ENCODE assay signal across 1 cellular context in the genomic region with DNA sequence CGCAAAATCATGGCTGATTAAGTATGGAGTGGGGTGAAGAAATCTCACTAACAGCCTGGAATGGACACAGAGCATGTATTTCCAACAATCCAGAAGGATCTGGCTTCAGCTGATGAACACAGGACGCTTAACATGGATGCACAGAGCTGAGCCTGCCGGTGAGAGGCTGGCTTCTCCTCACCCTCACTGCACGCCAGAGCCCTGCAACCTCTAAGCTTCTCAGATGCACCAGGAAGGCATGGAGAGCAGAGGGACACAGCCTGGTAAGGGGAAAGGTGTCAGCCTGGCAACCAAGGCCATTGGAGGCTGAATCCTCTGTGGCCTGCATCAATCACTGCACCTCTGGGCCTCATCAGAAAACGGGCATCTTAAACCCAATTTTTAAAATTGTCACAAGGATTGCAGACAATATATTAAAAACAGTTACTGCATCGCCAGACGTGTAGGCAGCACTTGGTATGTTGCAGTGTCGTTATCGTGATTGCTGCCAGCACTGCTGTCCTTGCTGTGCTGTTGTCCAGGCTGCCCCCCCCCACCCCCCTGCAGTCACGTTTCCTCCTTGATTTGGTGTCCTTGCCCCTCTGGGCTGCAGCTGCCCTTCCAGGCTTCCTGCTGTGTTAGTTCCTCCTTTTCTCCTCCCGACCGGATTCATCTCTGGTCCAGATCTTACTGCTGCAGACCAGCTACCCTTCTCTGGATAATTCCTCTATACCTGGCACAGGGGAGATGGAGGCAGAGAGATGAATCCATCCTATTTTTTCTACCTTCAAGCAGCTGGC.
TF ChIP-seq lines count a peak whose summit lies in the region.

No MANE protein-coding gene starts in this region.

TF ChIP-seq in GM23338, 12 proteins besides CTCF, POLR2A, EP300 and RAD21 (continued from another document):
- TF ChIP-seq, protein P1, sequence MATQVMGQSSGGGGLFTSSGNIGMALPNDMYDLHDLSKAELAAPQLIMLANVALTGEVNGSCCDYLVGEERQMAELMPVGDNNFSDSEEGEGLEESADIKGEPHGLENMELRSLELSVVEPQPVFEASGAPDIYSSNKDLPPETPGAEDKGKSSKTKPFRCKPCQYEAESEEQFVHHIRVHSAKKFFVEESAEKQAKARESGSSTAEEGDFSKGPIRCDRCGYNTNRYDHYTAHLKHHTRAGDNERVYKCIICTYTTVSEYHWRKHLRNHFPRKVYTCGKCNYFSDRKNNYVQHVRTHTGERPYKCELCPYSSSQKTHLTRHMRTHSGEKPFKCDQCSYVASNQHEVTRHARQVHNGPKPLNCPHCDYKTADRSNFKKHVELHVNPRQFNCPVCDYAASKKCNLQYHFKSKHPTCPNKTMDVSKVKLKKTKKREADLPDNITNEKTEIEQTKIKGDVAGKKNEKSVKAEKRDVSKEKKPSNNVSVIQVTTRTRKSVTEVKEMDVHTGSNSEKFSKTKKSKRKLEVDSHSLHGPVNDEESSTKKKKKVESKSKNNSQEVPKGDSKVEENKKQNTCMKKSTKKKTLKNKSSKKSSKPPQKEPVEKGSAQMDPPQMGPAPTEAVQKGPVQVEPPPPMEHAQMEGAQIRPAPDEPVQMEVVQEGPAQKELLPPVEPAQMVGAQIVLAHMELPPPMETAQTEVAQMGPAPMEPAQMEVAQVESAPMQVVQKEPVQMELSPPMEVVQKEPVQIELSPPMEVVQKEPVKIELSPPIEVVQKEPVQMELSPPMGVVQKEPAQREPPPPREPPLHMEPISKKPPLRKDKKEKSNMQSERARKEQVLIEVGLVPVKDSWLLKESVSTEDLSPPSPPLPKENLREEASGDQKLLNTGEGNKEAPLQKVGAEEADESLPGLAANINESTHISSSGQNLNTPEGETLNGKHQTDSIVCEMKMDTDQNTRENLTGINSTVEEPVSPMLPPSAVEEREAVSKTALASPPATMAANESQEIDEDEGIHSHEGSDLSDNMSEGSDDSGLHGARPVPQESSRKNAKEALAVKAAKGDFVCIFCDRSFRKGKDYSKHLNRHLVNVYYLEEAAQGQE (IDR thresholded peaks at IDR 0.05; ENCODE audit: unreplicated experiment) = no peak
- TF ChIP-seq CREB1 (CRISPR knock-in tag; IDR thresholded peaks at IDR 0.05; ENCODE audit: low read depth) (no peak), ZNF331 (CRISPR knock-in tag; IDR thresholded peaks at IDR 0.05; ENCODE audit: low read depth) (no peak), NANOG (IDR thresholded peaks at IDR 0.05; ENCODE audit: borderline replicate concordance) (no peak), ZNF114 (CRISPR knock-in tag; IDR thresholded peaks at IDR 0.05) (no peak)
- TF ChIP-seq, protein P2, sequence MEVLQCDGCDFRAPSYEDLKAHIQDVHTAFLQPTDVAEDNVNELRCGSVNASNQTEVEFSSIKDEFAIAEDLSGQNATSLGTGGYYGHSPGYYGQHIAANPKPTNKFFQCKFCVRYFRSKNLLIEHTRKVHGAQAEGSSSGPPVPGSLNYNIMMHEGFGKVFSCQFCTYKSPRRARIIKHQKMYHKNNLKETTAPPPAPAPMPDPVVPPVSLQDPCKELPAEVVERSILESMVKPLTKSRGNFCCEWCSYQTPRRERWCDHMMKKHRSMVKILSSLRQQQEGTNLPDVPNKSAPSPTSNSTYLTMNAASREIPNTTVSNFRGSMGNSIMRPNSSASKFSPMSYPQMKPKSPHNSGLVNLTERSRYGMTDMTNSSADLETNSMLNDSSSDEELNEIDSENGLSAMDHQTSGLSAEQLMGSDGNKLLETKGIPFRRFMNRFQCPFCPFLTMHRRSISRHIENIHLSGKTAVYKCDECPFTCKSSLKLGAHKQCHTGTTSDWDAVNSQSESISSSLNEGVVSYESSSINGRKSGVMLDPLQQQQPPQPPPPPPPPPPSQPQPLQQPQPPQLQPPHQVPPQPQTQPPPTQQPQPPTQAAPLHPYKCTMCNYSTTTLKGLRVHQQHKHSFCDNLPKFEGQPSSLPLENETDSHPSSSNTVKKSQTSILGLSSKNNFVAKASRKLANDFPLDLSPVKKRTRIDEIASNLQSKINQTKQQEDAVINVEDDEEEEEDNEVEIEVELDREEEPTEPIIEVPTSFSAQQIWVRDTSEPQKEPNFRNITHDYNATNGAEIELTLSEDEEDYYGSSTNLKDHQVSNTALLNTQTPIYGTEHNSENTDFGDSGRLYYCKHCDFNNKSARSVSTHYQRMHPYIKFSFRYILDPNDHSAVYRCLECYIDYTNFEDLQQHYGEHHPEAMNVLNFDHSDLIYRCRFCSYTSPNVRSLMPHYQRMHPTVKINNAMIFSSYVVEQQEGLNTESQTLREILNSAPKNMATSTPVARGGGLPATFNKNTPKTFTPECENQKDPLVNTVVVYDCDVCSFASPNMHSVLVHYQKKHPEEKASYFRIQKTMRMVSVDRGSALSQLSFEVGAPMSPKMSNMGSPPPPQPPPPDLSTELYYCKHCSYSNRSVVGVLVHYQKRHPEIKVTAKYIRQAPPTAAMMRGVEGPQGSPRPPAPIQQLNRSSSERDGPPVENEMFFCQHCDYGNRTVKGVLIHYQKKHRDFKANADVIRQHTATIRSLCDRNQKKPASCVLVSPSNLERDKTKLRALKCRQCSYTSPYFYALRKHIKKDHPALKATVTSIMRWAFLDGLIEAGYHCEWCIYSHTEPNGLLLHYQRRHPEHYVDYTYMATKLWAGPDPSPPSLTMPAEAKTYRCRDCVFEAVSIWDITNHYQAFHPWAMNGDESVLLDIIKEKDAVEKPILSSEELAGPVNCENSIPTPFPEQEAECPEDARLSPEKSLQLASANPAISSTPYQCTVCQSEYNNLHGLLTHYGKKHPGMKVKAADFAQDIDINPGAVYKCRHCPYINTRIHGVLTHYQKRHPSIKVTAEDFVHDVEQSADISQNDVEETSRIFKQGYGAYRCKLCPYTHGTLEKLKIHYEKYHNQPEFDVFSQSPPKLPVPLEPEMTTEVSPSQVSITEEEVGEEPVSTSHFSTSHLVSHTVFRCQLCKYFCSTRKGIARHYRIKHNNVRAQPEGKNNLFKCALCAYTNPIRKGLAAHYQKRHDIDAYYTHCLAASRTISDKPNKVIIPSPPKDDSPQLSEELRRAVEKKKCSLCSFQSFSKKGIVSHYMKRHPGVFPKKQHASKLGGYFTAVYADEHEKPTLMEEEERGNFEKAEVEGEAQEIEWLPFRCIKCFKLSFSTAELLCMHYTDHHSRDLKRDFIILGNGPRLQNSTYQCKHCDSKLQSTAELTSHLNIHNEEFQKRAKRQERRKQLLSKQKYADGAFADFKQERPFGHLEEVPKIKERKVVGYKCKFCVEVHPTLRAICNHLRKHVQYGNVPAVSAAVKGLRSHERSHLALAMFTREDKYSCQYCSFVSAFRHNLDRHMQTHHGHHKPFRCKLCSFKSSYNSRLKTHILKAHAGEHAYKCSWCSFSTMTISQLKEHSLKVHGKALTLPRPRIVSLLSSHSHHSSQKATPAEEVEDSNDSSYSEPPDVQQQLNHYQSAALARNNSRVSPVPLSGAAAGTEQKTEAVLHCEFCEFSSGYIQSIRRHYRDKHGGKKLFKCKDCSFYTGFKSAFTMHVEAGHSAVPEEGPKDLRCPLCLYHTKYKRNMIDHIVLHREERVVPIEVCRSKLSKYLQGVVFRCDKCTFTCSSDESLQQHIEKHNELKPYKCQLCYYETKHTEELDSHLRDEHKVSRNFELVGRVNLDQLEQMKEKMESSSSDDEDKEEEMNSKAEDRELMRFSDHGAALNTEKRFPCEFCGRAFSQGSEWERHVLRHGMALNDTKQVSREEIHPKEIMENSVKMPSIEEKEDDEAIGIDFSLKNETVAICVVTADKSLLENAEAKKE (CRISPR knock-in tag; IDR thresholded peaks at IDR 0.05) = no peak
- TF ChIP-seq, protein P3, sequence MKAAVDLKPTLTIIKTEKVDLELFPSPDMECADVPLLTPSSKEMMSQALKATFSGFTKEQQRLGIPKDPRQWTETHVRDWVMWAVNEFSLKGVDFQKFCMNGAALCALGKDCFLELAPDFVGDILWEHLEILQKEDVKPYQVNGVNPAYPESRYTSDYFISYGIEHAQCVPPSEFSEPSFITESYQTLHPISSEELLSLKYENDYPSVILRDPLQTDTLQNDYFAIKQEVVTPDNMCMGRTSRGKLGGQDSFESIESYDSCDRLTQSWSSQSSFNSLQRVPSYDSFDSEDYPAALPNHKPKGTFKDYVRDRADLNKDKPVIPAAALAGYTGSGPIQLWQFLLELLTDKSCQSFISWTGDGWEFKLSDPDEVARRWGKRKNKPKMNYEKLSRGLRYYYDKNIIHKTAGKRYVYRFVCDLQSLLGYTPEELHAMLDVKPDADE (IDR thresholded peaks at IDR 0.05) = no peak
